In the genomic region with DNA sequence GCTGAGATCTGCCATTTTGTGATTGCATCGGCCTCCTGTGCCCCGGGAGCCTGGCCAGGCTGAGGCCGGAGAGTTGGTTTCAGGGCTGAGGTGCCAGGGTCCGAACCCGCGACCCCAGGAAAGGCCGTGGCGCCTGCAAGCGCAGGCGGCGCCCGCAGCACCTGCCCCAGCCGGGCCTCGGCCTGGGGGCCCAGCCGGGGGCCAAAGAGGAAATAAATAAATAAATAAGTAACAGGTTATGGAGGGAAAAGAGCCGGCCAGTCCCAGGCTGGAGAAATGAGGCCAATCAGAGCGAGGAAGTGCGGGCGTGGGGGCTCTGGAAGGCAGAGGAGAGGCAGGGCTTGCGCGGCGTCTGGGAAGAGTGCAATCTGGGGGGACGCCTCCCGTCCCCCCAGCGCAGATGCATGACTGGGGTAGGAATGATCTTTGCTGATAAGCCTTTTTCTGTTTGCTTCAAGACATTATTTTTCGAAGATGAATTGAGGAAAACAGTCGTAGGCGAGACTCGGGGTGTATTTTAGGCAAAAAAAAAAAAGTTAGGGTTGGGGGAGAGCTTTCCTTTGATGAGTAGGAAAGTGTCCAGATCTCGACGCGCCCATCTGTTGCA, we compare ENCODE assay signal across 9 cellular contexts.
A peak's percentile ranks its signal among the peaks of the same experiment; 100 is the strongest.
DNase-seq lines count a peak whose midpoint lies in the region; ATAC-seq and TF ChIP-seq lines count a peak whose summit lies in the region.
"Had no signal": no experiment of that assay in that cellular context is flagged by ENCODE, and none has a peak within 500 bp of the region (broad histone marks: within the 10 kb centered on the region; RNA-seq: fewer than 3 reads in every experiment).

No MANE protein-coding gene starts in this region.

- peak overlapping the region; percentile 90 for H3K4me3 Mint-ChIP-seq in natural killer cell treated with Interleukin-12 subunit alpha and Interleukin-12 subunit beta and Interleukin-15 and Interleukin-18, amount 100 ng/mL, for 72 hours

- H3K27me3 ChIP-seq in effector memory CD4-positive, alpha-beta T cell (replicated peaks; ENCODE audit: control insufficient read depth, insufficient read depth, low read length, poor library complexity, severe bottlenecking), result peaks cover 38% of the 10 kb centered on the region

- peak; percentile 41 for DNase-seq in AG08396 (ENCODE audit: low spot score)
- DNase-seq in LNCaP clone FGC (ENCODE audit: low read depth), result no peak
- DNase-seq in effector memory CD4-positive, alpha-beta T cell, result no peak
- no peak for DNase-seq in natural killer cell treated with Interleukin-12 subunit alpha and Interleukin-12 subunit beta and Interleukin-15 and Interleukin-18, amount 100 ng/mL, for 72 hours (ENCODE audit: low spot score)
- DNase-seq in stimulated activated naive CD4-positive, alpha-beta T cell (lab: John Stamatoyannopoulos, UW), result no peak
- no peak for DNase-seq in DMS53 treated with DMSO at 0.1 percent for 48 hours (lab: John Stamatoyannopoulos, UW; ENCODE audit: unreplicated experiment)
- DNase-seq: SHP77 treated with DMSO at 0.1 percent for 48 hours had no signal

- no peak for TF ChIP-seq CTCF in LNCaP clone FGC (IDR thresholded peaks at IDR 0.05; ENCODE audit: control insufficient read depth, extremely low read depth, insufficient read depth)

- no peaks in the 10 kb centered on the region for H3K9me3 ChIP-seq in effector memory CD4-positive, alpha-beta T cell (ENCODE audit: control insufficient read depth, low read length)

- H3K4me3 ChIP-seq in LNCaP clone FGC (ENCODE audit: low read depth, low read length), result peak overlapping the region; percentile 50; the same call in 1 of the 2 replicates
- peak overlapping the region; percentile 35 for H3K4me3 ChIP-seq in effector memory CD4-positive, alpha-beta T cell (ENCODE audit: insufficient read depth, low read depth, low read length, poor library complexity, severe bottlenecking)

- peaks cover 19 to 22% of the 10 kb centered on the region in 2 donors for H3K4me1 Mint-ChIP-seq in natural killer cell treated with Interleukin-12 subunit alpha and Interleukin-12 subunit beta and Interleukin-15 and Interleukin-18, amount 100 ng/mL, for 72 hours (ENCODE audit: low read depth in 2 of 2)

- peaks cover 52 to 71% of the 10 kb centered on the region in 2 donors for H3K27me3 Mint-ChIP-seq in natural killer cell treated with Interleukin-12 subunit alpha and Interleukin-12 subunit beta and Interleukin-15 and Interleukin-18, amount 100 ng/mL, for 72 hours

- no peaks in the 10 kb centered on the region for H3K9me3 Mint-ChIP-seq in natural killer cell treated with Interleukin-12 subunit alpha and Interleukin-12 subunit beta and Interleukin-15 and Interleukin-18, amount 100 ng/mL, for 72 hours

- no peak overlapping the region for H3K27ac ChIP-seq in effector memory CD4-positive, alpha-beta T cell (ENCODE audit: insufficient read depth, low read length, poor library complexity, severe bottlenecking)

- H3K27ac Mint-ChIP-seq in natural killer cell treated with Interleukin-12 subunit alpha and Interleukin-12 subunit beta and Interleukin-15 and Interleukin-18, amount 100 ng/mL, for 72 hours, result peak overlapping the region; percentile 31 to 34

- no peak for ATAC-seq in natural killer cell treated with Interleukin-12 subunit alpha and Interleukin-12 subunit beta and Interleukin-15 and Interleukin-18, amount 100 ng/mL, for 72 hours
- ATAC-seq in GM21423 (IDR thresholded peaks at IDR 0.05; ENCODE audit: unreplicated experiment) (no peak), GM21528 (IDR thresholded peaks at IDR 0.05; ENCODE audit: low FRiP score, unreplicated experiment) (no peak)

- H3K4me1 ChIP-seq in effector memory CD4-positive, alpha-beta T cell (ENCODE audit: control insufficient read depth, insufficient read depth, low read length, poor library complexity, severe bottlenecking), result peaks cover 15% of the 10 kb centered on the region

- H3K36me3 ChIP-seq in effector memory CD4-positive, alpha-beta T cell (ENCODE audit: control insufficient read depth, insufficient read depth, low read length), result no peaks in the 10 kb centered on the region

- peaks cover 11% of the 10 kb centered on the region for H3K36me3 Mint-ChIP-seq in natural killer cell treated with Interleukin-12 subunit alpha and Interleukin-12 subunit beta and Interleukin-15 and Interleukin-18, amount 100 ng/mL, for 72 hours
